In the genomic region with DNA sequence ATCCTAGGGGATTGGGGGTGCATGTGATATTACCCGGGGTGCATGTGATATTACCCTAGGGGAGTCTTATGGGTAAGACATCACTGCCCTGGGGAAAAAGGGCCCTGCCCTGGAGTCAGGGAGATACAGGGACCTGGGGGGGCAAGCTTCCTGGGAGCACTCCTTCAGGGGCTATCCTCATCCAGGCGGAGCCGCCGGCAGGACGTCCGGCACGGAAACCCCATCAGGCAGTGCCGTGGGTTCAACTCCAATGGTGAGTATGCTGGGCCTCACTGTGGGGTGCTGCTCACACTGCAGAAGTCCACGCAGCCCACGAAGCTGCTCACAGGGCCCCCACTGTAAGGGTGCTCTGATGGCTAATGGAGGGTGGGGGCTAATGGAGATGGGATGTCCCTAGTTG, we compare ENCODE assay signal across 38 cellular contexts. TPM values are rescaled to one million over a fixed set of nuclear protein-coding genes. Genes with fewer than 3 reads are reported as not detected.
"Had no signal": no experiment of that assay in that cellular context is flagged by ENCODE, and none has a peak within 500 bp of the region (broad histone marks: within the 10 kb centered on the region; RNA-seq: fewer than 3 reads in every experiment).

No MANE protein-coding gene starts in this region.

- H3K4me3 Mint-ChIP-seq: activated B cell treated with CpG ODN at 0.5 μM for 24 hours; activated CD4-positive, alpha-beta memory T cell treated with anti-CD3 and anti-CD28 coated beads for 36 hours; activated CD4-positive, alpha-beta T cell treated with anti-CD3 and anti-CD28 coated beads, Interleukin-2, amount 10 ng/mL, durations not matched to agents 24 days and 14 days; activated CD8-positive, alpha-beta T cell treated with anti-CD3 and anti-CD28 coated beads for 36 hours; activated naive CD4-positive, alpha-beta T cell treated with anti-CD3 and anti-CD28 coated beads, Interleukin-2, amount 10 ng/mL, durations not matched to agents 7 days and 5 days; activated naive CD4-positive, alpha-beta T cell treated with anti-CD3 and anti-CD28 coated beads, Interleukin-2, amount 50 U/mL, for 24 hours; activated naive CD8-positive, alpha-beta T cell; activated naive CD8-positive, alpha-beta T cell treated with anti-CD3 and anti-CD28 coated beads, Interleukin-2, amount 10 ng/mL, durations not matched to agents 7 days and 5 days; activated naive CD8-positive, alpha-beta T cell treated with anti-CD3 and anti-CD28 coated beads, Interleukin-2, amount 50 U/mL, for 24 hours; activated T-cell treated with anti-CD3 and anti-CD28 coated beads, Interleukin-2, amount 50 U/mL, for 4 hours; brain; central memory CD8-positive, alpha-beta T cell; T-helper 1 cell treated with Interleukin-12 subunit alpha and Interleukin-12 subunit beta and Interleukin-4 antibody, amounts not matched to agents 30 μg/mL and 1 μg/mL, for 36 hours; T-helper 2 cell treated with Interferon-gamma antibody and Interleukin-4, amounts not matched to agents 5 μg/mL and 100 μg/mL, for 36 hours had no signal

- H3K27me3 ChIP-seq: ascending aorta, cardiac muscle cell had no signal

- DNase-seq: activated B cell treated with CpG ODN at 0.5 μM for 24 hours; activated CD4-positive, alpha-beta memory T cell treated with anti-CD3 and anti-CD28 coated beads for 36 hours; activated CD4-positive, alpha-beta T cell treated with anti-CD3 and anti-CD28 coated beads for 4 hours; activated CD4-positive, alpha-beta T cell treated with anti-CD3 and anti-CD28 coated beads, Interleukin-2, amount 10 ng/mL, durations not matched to agents 24 days and 14 days; activated CD4-positive, alpha-beta T cell treated with anti-CD3 and anti-CD28 coated beads, Interleukin-2, amount 50 U/mL, for 1 hour; activated CD4-positive, alpha-beta T cell treated with anti-CD3 and anti-CD28 coated beads, Interleukin-2, amount 50 U/mL, for 4 hours; activated CD4-positive, CD25-positive, alpha-beta regulatory T cell treated with anti-CD3 and anti-CD28 coated beads, Interleukin-2, amount 50 U/mL, for 72 hours; activated CD8-positive, alpha-beta memory T cell treated with anti-CD3 and anti-CD28 coated beads, Interleukin-2, amount 50 U/mL, for 4 hours; activated CD8-positive, alpha-beta T cell treated with anti-CD3 and anti-CD28 coated beads for 36 hours; activated effector memory CD4-positive, alpha-beta T cell treated with Interleukin-2 at 50 U/mL for 16 hours; activated gamma-delta T cell; activated naive CD4-positive, alpha-beta T cell treated with anti-CD3 and anti-CD28 coated beads, Interleukin-2, amount 10 ng/mL, durations not matched to agents 7 days and 5 days; activated naive CD4-positive, alpha-beta T cell treated with Interleukin-2 at 50 U/mL for 16 hours; activated naive CD8-positive, alpha-beta T cell treated with anti-CD3 and anti-CD28 coated beads, Interleukin-2, amount 10 ng/mL, durations not matched to agents 7 days and 5 days; activated naive CD8-positive, alpha-beta T cell treated with anti-CD3 and anti-CD28 coated beads, Interleukin-2, amount 50 U/mL, for 24 hours; activated T-cell treated with anti-CD3 and anti-CD28 coated beads for 4 hours; activated T-cell treated with anti-CD3 and anti-CD28 coated beads, Interleukin-2, amount 50 U/mL, for 1 hour; activated T-cell treated with anti-CD3 and anti-CD28 coated beads, Interleukin-2, amount 50 U/mL, for 4 hours; amygdala; anterior cingulate cortex; caudate nucleus; cerebellar nuclear complex; T-helper 1 cell; T-helper 2 cell; T-helper 9 cell had no signal

- H3K4me1 Mint-ChIP-seq: activated B cell treated with CpG ODN at 0.5 μM for 24 hours; activated CD4-positive, alpha-beta T cell treated with anti-CD3 and anti-CD28 coated beads, Interleukin-2, amount 10 ng/mL, durations not matched to agents 24 days and 14 days; activated naive CD4-positive, alpha-beta T cell treated with anti-CD3 and anti-CD28 coated beads, Interleukin-2, amount 10 ng/mL, durations not matched to agents 7 days and 5 days; activated naive CD4-positive, alpha-beta T cell treated with anti-CD3 and anti-CD28 coated beads, Interleukin-2, amount 50 U/mL, for 24 hours; activated naive CD8-positive, alpha-beta T cell treated with anti-CD3 and anti-CD28 coated beads, Interleukin-2, amount 10 ng/mL, durations not matched to agents 7 days and 5 days; activated naive CD8-positive, alpha-beta T cell treated with anti-CD3 and anti-CD28 coated beads, Interleukin-2, amount 50 U/mL, for 24 hours; central memory CD8-positive, alpha-beta T cell had no signal

- ATAC-seq: activated CD8-positive, alpha-beta T cell treated with anti-CD3 and anti-CD28 coated beads for 36 hours; activated naive CD8-positive, alpha-beta T cell treated with anti-CD3 and anti-CD28 coated beads, Interleukin-2, amount 50 U/mL, for 24 hours; activated T-cell treated with anti-CD3 and anti-CD28 coated beads, Interleukin-2, amount 50 U/mL, for 4 hours had no signal

- H3K36me3 Mint-ChIP-seq: activated CD4-positive, alpha-beta memory T cell treated with anti-CD3 and anti-CD28 coated beads for 36 hours; activated naive CD4-positive, alpha-beta T cell treated with anti-CD3 and anti-CD28 coated beads, Interleukin-2, amount 10 ng/mL, durations not matched to agents 7 days and 5 days; activated naive CD4-positive, alpha-beta T cell treated with anti-CD3 and anti-CD28 coated beads, Interleukin-2, amount 50 U/mL, for 24 hours; activated naive CD8-positive, alpha-beta T cell; activated naive CD8-positive, alpha-beta T cell treated with anti-CD3 and anti-CD28 coated beads, Interleukin-2, amount 10 ng/mL, durations not matched to agents 7 days and 5 days had no signal

- FAIRE-seq: bronchial epithelial cell, TTC549 had no signal

- H3K9me3 Mint-ChIP-seq: activated B cell treated with CpG ODN at 0.5 μM for 24 hours; activated CD4-positive, alpha-beta memory T cell treated with anti-CD3 and anti-CD28 coated beads for 36 hours; activated CD4-positive, alpha-beta T cell treated with anti-CD3 and anti-CD28 coated beads, Interleukin-2, amount 10 ng/mL, durations not matched to agents 24 days and 14 days; activated CD8-positive, alpha-beta T cell treated with anti-CD3 and anti-CD28 coated beads for 36 hours; activated naive CD4-positive, alpha-beta T cell treated with anti-CD3 and anti-CD28 coated beads, Interleukin-2, amount 10 ng/mL, durations not matched to agents 7 days and 5 days; activated naive CD4-positive, alpha-beta T cell treated with anti-CD3 and anti-CD28 coated beads, Interleukin-2, amount 50 U/mL, for 24 hours; activated naive CD8-positive, alpha-beta T cell treated with anti-CD3 and anti-CD28 coated beads, Interleukin-2, amount 10 ng/mL, durations not matched to agents 7 days and 5 days; activated naive CD8-positive, alpha-beta T cell treated with anti-CD3 and anti-CD28 coated beads, Interleukin-2, amount 50 U/mL, for 24 hours; activated T-cell treated with anti-CD3 and anti-CD28 coated beads, Interleukin-2, amount 50 U/mL, for 4 hours; activated T-helper 2 cell treated with anti-CD3 and anti-CD28 coated beads, Interferon-gamma antibody, Interleukin-2, Interleukin-4, amounts not matched to agents 10 μg/mL and 5 μg/mL and 100 μg/mL, durations not matched to agents 14 hours and 24 hours and 36 hours; brain; central memory CD8-positive, alpha-beta T cell; T-helper 1 cell treated with Interleukin-12 subunit alpha and Interleukin-12 subunit beta and Interleukin-4 antibody, amounts not matched to agents 30 μg/mL and 1 μg/mL, for 36 hours; T-helper 2 cell treated with Interferon-gamma antibody and Interleukin-4, amounts not matched to agents 5 μg/mL and 100 μg/mL, for 36 hours had no signal

- H3K9me3 ChIP-seq: ascending aorta had no signal

- H3K27ac Mint-ChIP-seq: activated B cell treated with CpG ODN at 0.5 μM for 24 hours; activated CD4-positive, alpha-beta memory T cell treated with anti-CD3 and anti-CD28 coated beads for 36 hours; activated CD4-positive, alpha-beta T cell treated with anti-CD3 and anti-CD28 coated beads, Interleukin-2, amount 10 ng/mL, durations not matched to agents 24 days and 14 days; activated CD8-positive, alpha-beta T cell treated with anti-CD3 and anti-CD28 coated beads for 36 hours; activated naive CD4-positive, alpha-beta T cell treated with anti-CD3 and anti-CD28 coated beads, Interleukin-2, amount 10 ng/mL, durations not matched to agents 7 days and 5 days; activated naive CD8-positive, alpha-beta T cell; activated naive CD8-positive, alpha-beta T cell treated with anti-CD3 and anti-CD28 coated beads, Interleukin-2, amount 10 ng/mL, durations not matched to agents 7 days and 5 days; activated naive CD8-positive, alpha-beta T cell treated with anti-CD3 and anti-CD28 coated beads, Interleukin-2, amount 50 U/mL, for 24 hours; activated T-helper 2 cell treated with anti-CD3 and anti-CD28 coated beads, Interferon-gamma antibody, Interleukin-2, Interleukin-4, amounts not matched to agents 10 μg/mL and 5 μg/mL and 100 μg/mL, durations not matched to agents 14 hours and 24 hours and 36 hours; brain; T-helper 1 cell treated with Interleukin-12 subunit alpha and Interleukin-12 subunit beta and Interleukin-4 antibody, amounts not matched to agents 30 μg/mL and 1 μg/mL, for 36 hours; T-helper 2 cell treated with Interferon-gamma antibody and Interleukin-4, amounts not matched to agents 5 μg/mL and 100 μg/mL, for 36 hours had no signal

- H3K4me1 ChIP-seq: ascending aorta had no signal

- H3K4me3 ChIP-seq: ascending aorta, cardiac muscle cell had no signal

- H3K27ac ChIP-seq: ascending aorta, cardiac muscle cell had no signal

- H3K27me3 Mint-ChIP-seq: activated CD4-positive, alpha-beta memory T cell treated with anti-CD3 and anti-CD28 coated beads for 36 hours; activated CD4-positive, alpha-beta T cell treated with anti-CD3 and anti-CD28 coated beads, Interleukin-2, amount 10 ng/mL, durations not matched to agents 24 days and 14 days; activated CD8-positive, alpha-beta T cell treated with anti-CD3 and anti-CD28 coated beads for 36 hours; activated naive CD4-positive, alpha-beta T cell treated with anti-CD3 and anti-CD28 coated beads, Interleukin-2, amount 50 U/mL, for 24 hours; activated naive CD8-positive, alpha-beta T cell; activated naive CD8-positive, alpha-beta T cell treated with anti-CD3 and anti-CD28 coated beads, Interleukin-2, amount 50 U/mL, for 24 hours had no signal

- H3K36me3 ChIP-seq: cardiac muscle cell had no signal

RNA-seq across cellular contexts. Expression of gene GNAT1, which starts 5.3 kb away (rescaled TPM):
- total RNA-seq: activated B cell treated with CpG ODN at 0.5 μM for 24 hours; activated CD4-positive, alpha-beta memory T cell treated with anti-CD3 and anti-CD28 coated beads for 36 hours; activated CD4-positive, alpha-beta T cell treated with anti-CD3 and anti-CD28 coated beads, Interleukin-2, amount 10 ng/mL, durations not matched to agents 24 days and 14 days; activated CD8-positive, alpha-beta memory T cell treated with anti-CD3 and anti-CD28 coated beads for 36 hours; activated naive CD8-positive, alpha-beta T cell treated with anti-CD3 and anti-CD28 coated beads, Interleukin-2, amount 10 ng/mL, durations not matched to agents 7 days and 5 days; activated T-cell treated with anti-CD3 and anti-CD28 coated beads, Interleukin-2, amount 50 U/mL, for 4 hours; activated T-helper 2 cell treated with anti-CD3 and anti-CD28 coated beads, Interferon-gamma antibody, Interleukin-2, Interleukin-4, amounts not matched to agents 10 μg/mL and 5 μg/mL and 100 μg/mL, durations not matched to agents 14 hours and 24 hours and 36 hours; bronchial epithelial cell; cardiac muscle cell; chondrocyte had no signal
- polyA plus RNA-seq: cardiac muscle cell had no signal

RNA-seq across cellular contexts. Expression of gene SLC38A3, which starts 19.0 kb away (rescaled TPM):
- total RNA-seq: activated B cell treated with CpG ODN at 0.5 μM for 24 hours; activated CD4-positive, alpha-beta memory T cell treated with anti-CD3 and anti-CD28 coated beads for 36 hours; activated CD4-positive, alpha-beta T cell treated with anti-CD3 and anti-CD28 coated beads, Interleukin-2, amount 10 ng/mL, durations not matched to agents 24 days and 14 days; activated naive CD8-positive, alpha-beta T cell treated with anti-CD3 and anti-CD28 coated beads, Interleukin-2, amount 10 ng/mL, durations not matched to agents 7 days and 5 days; activated T-helper 2 cell treated with anti-CD3 and anti-CD28 coated beads, Interferon-gamma antibody, Interleukin-2, Interleukin-4, amounts not matched to agents 10 μg/mL and 5 μg/mL and 100 μg/mL, durations not matched to agents 14 hours and 24 hours and 36 hours; ascending aorta; bronchial epithelial cell had no signal

RNA-seq across cellular contexts. Expression of gene SEMA3F, which starts 31.0 kb away (rescaled TPM):
- total RNA-seq: activated B cell treated with CpG ODN at 0.5 μM for 24 hours had no signal
